Comparison of ENCODE assay signal across 8 cellular contexts in genomic region chr6:10837692-10837996, GRCh38. TPM values are rescaled to one million over a fixed set of nuclear protein-coding genes. Genes with fewer than 3 reads are reported as not detected.
DNase-seq lines count a peak whose midpoint lies in the region; ATAC-seq, FAIRE-seq and TF ChIP-seq lines count a peak whose summit lies in the region.

No MANE protein-coding gene starts in this region.

- H2AFZ ChIP-seq in endothelial cell of umbilical vein (ENCODE audit: low read depth, low read length), result peak overlapping the region; percentile 79

- H3K4me2 ChIP-seq in endothelial cell of umbilical vein (ENCODE audit: insufficient read depth, low read length), result peak overlapping the region; percentile 82

- TF ChIP-seq CTCF in endothelial cell of umbilical vein (IDR thresholded peaks at IDR 0.05; ENCODE audit: extremely low read depth in 1 of 2, insufficient read depth in 1 of 2, low read depth in 1 of 2, low read length in 2 of 2), result no peak

- intact Hi-C loops in endothelial cell of umbilical vein (cut with micrococcal nuclease), result loop anchor here (5.0 kb wide), 1 partner anchor 740 kb away; no protein-coding TSS in a partner anchor

- peak; percentile 2 for ATAC-seq in GM21723 (IDR thresholded peaks at IDR 0.05; ENCODE audit: unreplicated experiment)
- ATAC-seq in T-helper 17 cell, result no peak
- ATAC-seq in natural killer cell treated with Interleukin-12 subunit alpha and Interleukin-12 subunit beta and Interleukin-15 and Interleukin-18, amount 100 ng/mL, for 72 hours, result no peak
- ATAC-seq in GM21423 (IDR thresholded peaks at IDR 0.05; ENCODE audit: unreplicated experiment), result no peak
- no peak for ATAC-seq in GM19452 (IDR thresholded peaks at IDR 0.05; ENCODE audit: unreplicated experiment)

- H3K36me3 ChIP-seq in endothelial cell of umbilical vein (ENCODE audit: control insufficient read depth in 2 of 2, extremely low read depth in 1 of 2, insufficient read depth in 2 of 2, low read length in 2 of 2), result no peaks in the 10 kb centered on the region

- H3K4me1 Mint-ChIP-seq in T-helper 17 cell, result peaks cover 18% of the 10 kb centered on the region
- peaks cover 19 to 23% of the 10 kb centered on the region in 2 donors for H3K4me1 Mint-ChIP-seq in natural killer cell treated with Interleukin-12 subunit alpha and Interleukin-12 subunit beta and Interleukin-15 and Interleukin-18, amount 100 ng/mL, for 72 hours (ENCODE audit: low read depth in 2 of 2)

- H3K36me3 Mint-ChIP-seq in T-helper 17 cell (ENCODE audit: low read depth), result peaks cover 3% of the 10 kb centered on the region
- no peaks in the 10 kb centered on the region for H3K36me3 Mint-ChIP-seq in natural killer cell treated with Interleukin-12 subunit alpha and Interleukin-12 subunit beta and Interleukin-15 and Interleukin-18, amount 100 ng/mL, for 72 hours

- TF ChIP-seq POLR2A in endothelial cell of umbilical vein (IDR thresholded peaks at IDR 0.05; ENCODE audit: low read depth, low read length), result no peak

- H3K9me3 ChIP-seq in T-helper 17 cell (ENCODE audit: control insufficient read depth, low read length, poor library complexity, severe bottlenecking) (no peaks in the 10 kb centered on the region), endothelial cell of umbilical vein (replicated peaks; ENCODE audit: control insufficient read depth, insufficient read depth, low read length) (no peaks in the 10 kb centered on the region)

- dilution Hi-C loops in endothelial cell of umbilical vein (cut with MboI; ENCODE audit: extremely low pct_ligation_motif_present, low sequenced_read_pairs), result no loop called here

- H3K9me1 ChIP-seq in endothelial cell of umbilical vein (replicated peaks; ENCODE audit: control insufficient read depth, extremely low read depth, insufficient read depth, low read length), result no peaks in the 10 kb centered on the region

- DNase-seq in ACHN (peak; percentile 13), T-helper 17 cell (no peak), endothelial cell of umbilical vein (ENCODE audit: low read depth, low spot score) (no peak), DMS79 treated with DMSO at 0.1 percent for 48 hours (lab: John Stamatoyannopoulos, UW) (no peak)
- no peak for DNase-seq in natural killer cell treated with Interleukin-12 subunit alpha and Interleukin-12 subunit beta and Interleukin-15 and Interleukin-18, amount 100 ng/mL, for 72 hours (ENCODE audit: low spot score)

- H3K4me3 ChIP-seq in endothelial cell of umbilical vein (replicated peaks in 1 of 3; ENCODE audit: insufficient read depth in 1 of 3, low read depth in 1 of 3, low read length in 3 of 3), result peak overlapping the region; percentile 27 to 56 (median 43)

- H3K27me3 Mint-ChIP-seq in T-helper 17 cell, result peaks cover 65% of the 10 kb centered on the region
- peaks cover 43 to 54% of the 10 kb centered on the region in 2 donors for H3K27me3 Mint-ChIP-seq in natural killer cell treated with Interleukin-12 subunit alpha and Interleukin-12 subunit beta and Interleukin-15 and Interleukin-18, amount 100 ng/mL, for 72 hours

- BruUV-seq in endothelial cell of umbilical vein (replicated peaks; lab: Mats Ljungman, UMichigan), result no TSS peak

- peak overlapping the region; percentile 81 for H3K4me3 Mint-ChIP-seq in T-helper 17 cell
- H3K4me3 Mint-ChIP-seq in natural killer cell treated with Interleukin-12 subunit alpha and Interleukin-12 subunit beta and Interleukin-15 and Interleukin-18, amount 100 ng/mL, for 72 hours, result peak overlapping the region; percentile 80

- FAIRE-seq in endothelial cell of umbilical vein (lab: Jason Lieb, UNC), result no peak

- H3K27ac Mint-ChIP-seq in T-helper 17 cell, result peak overlapping the region; percentile 81
- H3K27ac Mint-ChIP-seq in natural killer cell treated with Interleukin-12 subunit alpha and Interleukin-12 subunit beta and Interleukin-15 and Interleukin-18, amount 100 ng/mL, for 72 hours, result no peak overlapping the region

- CTCF ChIA-PET in endothelial cell of umbilical vein (lab: Charles Lee), result interaction anchor here (0.9 to 1.2 kb wide), 4 partner anchors 9 to 356 kb away, joined by 3 to 4 read pairs (median 3); no protein-coding TSS in a partner anchor

- H3K9ac ChIP-seq in endothelial cell of umbilical vein (replicated peaks; ENCODE audit: extremely low read depth, insufficient read depth, low read length), result peak overlapping the region; percentile 24

- H3K79me2 ChIP-seq in endothelial cell of umbilical vein (ENCODE audit: control insufficient read depth, insufficient read depth, low read length), result no peaks in the 10 kb centered on the region

- peaks cover 8% of the 10 kb centered on the region for H3K4me1 ChIP-seq in endothelial cell of umbilical vein (ENCODE audit: control insufficient read depth, extremely low read depth, insufficient read depth, low read length)

- peaks cover 34 to 35% of the 10 kb centered on the region in 2 experiments for H3K27me3 ChIP-seq in endothelial cell of umbilical vein (ENCODE audit: control insufficient read depth in 2 of 2, insufficient read depth in 2 of 2, low read length in 2 of 2)

- POLR2A ChIA-PET in endothelial cell of umbilical vein (lab: Charles Lee), result no interaction called here

- no peaks in the 10 kb centered on the region for H3K9me3 Mint-ChIP-seq in natural killer cell treated with Interleukin-12 subunit alpha and Interleukin-12 subunit beta and Interleukin-15 and Interleukin-18, amount 100 ng/mL, for 72 hours

- in situ Hi-C loops in ACHN (cut with HindIII; ENCODE audit: low pct_ligation_motif_present, low pct_unique_long_range_greater_than_20kb, low sequenced_read_pairs), result no loop called here

- H4K20me1 ChIP-seq in endothelial cell of umbilical vein (replicated peaks; ENCODE audit: control insufficient read depth, extremely low read depth, insufficient read depth, low read length), result no peaks in the 10 kb centered on the region

- H3K27ac ChIP-seq in endothelial cell of umbilical vein (ENCODE audit: insufficient read depth, low read depth, low read length), result no peak overlapping the region

TF ChIP-seq in endothelial cell of umbilical vein, 7 proteins besides CTCF, POLR2A, EP300 and RAD21:
- no peak for TF ChIP-seq GATA2 (IDR thresholded peaks at IDR 0.05; ENCODE audit: insufficient read depth, insufficient read length, low read depth, low read length)
- no peak for TF ChIP-seq MYC (IDR thresholded peaks at IDR 0.05; ENCODE audit: low read depth, low read length)
- no peak for TF ChIP-seq JUN (IDR thresholded peaks at IDR 0.05; ENCODE audit: borderline replicate concordance, insufficient read depth, insufficient read length, low read depth)
- no peak for TF ChIP-seq FOS (IDR thresholded peaks at IDR 0.05; ENCODE audit: borderline replicate concordance, insufficient read depth, low read length)
- no peak for TF ChIP-seq POLR2AphosphoS5 (IDR thresholded peaks at IDR 0.05; ENCODE audit: insufficient read depth, low read depth, low read length)
- no peak for TF ChIP-seq EZH2 (IDR thresholded peaks at IDR 0.05; ENCODE audit: borderline replicate concordance, low read depth, low read length, severe bottlenecking)
- TF ChIP-seq, protein P1, sequence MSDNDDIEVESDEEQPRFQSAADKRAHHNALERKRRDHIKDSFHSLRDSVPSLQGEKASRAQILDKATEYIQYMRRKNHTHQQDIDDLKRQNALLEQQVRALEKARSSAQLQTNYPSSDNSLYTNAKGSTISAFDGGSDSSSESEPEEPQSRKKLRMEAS (IDR thresholded peaks at IDR 0.05; ENCODE audit: insufficient read depth, insufficient read length), result no peak

RNA-seq across cellular contexts. Expression of gene MAK, which starts 0.7 kb away (rescaled TPM):
- total RNA-seq in T-helper 17 cell (under 1 TPM; 0.75 to 0.78 TPM), endothelial cell of umbilical vein (not detected in 2 replicates)
- polyA plus RNA-seq in endothelial cell of umbilical vein, result not detected in 2 replicates
- polyA plus RNA-seq in endothelial cell of umbilical vein (2011; cell fraction: cytosol; rRNA removed), result not detected in 2 replicates
- not detected in 2 replicates for polyA plus RNA-seq in endothelial cell of umbilical vein (2011; cell fraction: nucleus; rRNA removed)
- polyA plus RNA-seq in endothelial cell of umbilical vein (2012), result 0.07 and 0.08 TPM in 2 replicates
- polyA minus RNA-seq in endothelial cell of umbilical vein, result 0.08 TPM in 1 of 2 replicates, not detected in the other
- not detected for polyA minus RNA-seq in endothelial cell of umbilical vein (2011; cell fraction: cytosol; rRNA and poly(A)+ RNA removed)
- polyA minus RNA-seq in endothelial cell of umbilical vein (2011; cell fraction: nucleus; rRNA and poly(A)+ RNA removed), result not detected in 2 replicates
- under 1 TPM; 0.07 to 0.50 TPM for total RNA-seq in natural killer cell treated with Interleukin-12 subunit alpha and Interleukin-12 subunit beta and Interleukin-15 and Interleukin-18, amount 100 ng/mL, for 72 hours

RNA-seq across cellular contexts. Expression of gene GCM2, which starts 44.2 kb away (rescaled TPM):
- total RNA-seq in T-helper 17 cell (not detected), endothelial cell of umbilical vein (not detected in 2 replicates)
- not detected in 2 replicates for polyA plus RNA-seq in endothelial cell of umbilical vein
- polyA plus RNA-seq in endothelial cell of umbilical vein (2011; cell fraction: cytosol; rRNA removed), result not detected in 2 replicates
- polyA plus RNA-seq in endothelial cell of umbilical vein (2011; cell fraction: nucleus; rRNA removed), result not detected in 2 replicates
- not detected in 2 replicates for polyA plus RNA-seq in endothelial cell of umbilical vein (2012)
- polyA minus RNA-seq in endothelial cell of umbilical vein, result not detected in 2 replicates
- polyA minus RNA-seq in endothelial cell of umbilical vein (2011; cell fraction: cytosol; rRNA and poly(A)+ RNA removed), result not detected
- not detected in 2 replicates for polyA minus RNA-seq in endothelial cell of umbilical vein (2011; cell fraction: nucleus; rRNA and poly(A)+ RNA removed)
- not detected for total RNA-seq in natural killer cell treated with Interleukin-12 subunit alpha and Interleukin-12 subunit beta and Interleukin-15 and Interleukin-18, amount 100 ng/mL, for 72 hours

RNA-seq across cellular contexts. Expression of gene SYCP2L, which starts 49.2 kb away (rescaled TPM):
- total RNA-seq in T-helper 17 cell (not detected), endothelial cell of umbilical vein (not detected in 2 replicates)
- polyA plus RNA-seq in endothelial cell of umbilical vein, result not detected in 2 replicates
- polyA plus RNA-seq in endothelial cell of umbilical vein (2011; cell fraction: cytosol; rRNA removed), result not detected in 2 replicates
- 0.11 and 0.67 TPM in 2 replicates for polyA plus RNA-seq in endothelial cell of umbilical vein (2011; cell fraction: nucleus; rRNA removed)
- not detected in 2 replicates for polyA plus RNA-seq in endothelial cell of umbilical vein (2012)
- 0.30 TPM in 1 of 2 replicates, not detected in the other for polyA minus RNA-seq in endothelial cell of umbilical vein
- polyA minus RNA-seq in endothelial cell of umbilical vein (2011; cell fraction: cytosol; rRNA and poly(A)+ RNA removed), result not detected
- not detected in 2 replicates for polyA minus RNA-seq in endothelial cell of umbilical vein (2011; cell fraction: nucleus; rRNA and poly(A)+ RNA removed)
- 1 to 10 TPM in 1 of 2 donors, not detected in 1; 1.6 TPM for total RNA-seq in natural killer cell treated with Interleukin-12 subunit alpha and Interleukin-12 subunit beta and Interleukin-15 and Interleukin-18, amount 100 ng/mL, for 72 hours
